ENCODE assay signal across 11 cellular contexts in the genomic region with DNA sequence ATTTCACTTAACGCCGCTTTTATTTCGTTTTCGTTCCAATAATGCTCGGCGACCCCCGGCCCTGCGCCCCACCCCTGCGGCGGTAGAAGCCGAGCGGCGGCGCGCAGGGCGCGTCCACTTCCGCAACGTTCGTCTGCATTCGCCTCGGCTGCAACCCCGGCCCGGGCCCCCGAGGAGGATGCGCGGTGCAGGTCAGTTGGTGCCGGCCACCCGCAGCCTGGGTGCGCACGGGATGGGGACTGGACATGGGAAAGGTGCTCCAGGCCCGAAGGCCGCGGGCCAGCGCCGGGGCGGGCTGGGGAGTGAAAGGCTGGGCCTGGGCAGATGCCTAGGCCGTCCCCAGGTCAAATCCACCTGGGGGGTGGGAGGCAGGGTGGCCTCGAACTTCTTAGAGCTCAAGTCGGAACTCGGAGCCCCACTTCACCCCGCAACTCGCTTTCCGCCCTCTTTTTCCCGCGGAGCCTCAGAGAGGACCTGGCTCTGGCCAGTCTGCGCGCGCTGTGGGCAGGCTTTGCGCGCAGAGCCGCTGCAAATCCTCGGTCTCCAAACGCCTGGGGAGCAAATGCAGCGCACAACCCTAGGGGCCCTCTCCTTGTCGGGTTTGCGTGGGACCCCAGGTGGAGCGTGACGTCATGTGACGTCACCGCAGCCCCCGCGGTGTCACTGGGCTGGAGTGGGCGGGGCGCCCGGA. TPM values are rescaled to one million over a fixed set of nuclear protein-coding genes. Genes with fewer than 3 reads are reported as not detected.
DNase-seq lines count a peak whose midpoint lies in the region; ATAC-seq, FAIRE-seq and TF ChIP-seq lines count a peak whose summit lies in the region.
"Had no signal": no experiment of that assay in that cellular context is flagged by ENCODE, and none has a peak within 500 bp of the region (broad histone marks: within the 10 kb centered on the region; RNA-seq: fewer than 3 reads in every experiment).

No MANE protein-coding gene starts in this region.

- H3K27me3 Mint-ChIP-seq in activated T-cell treated with anti-CD3 and anti-CD28 coated beads, Interleukin-2, amount 50 U/mL, for 72 hours (ENCODE audit: low read depth), result peaks cover 61% of the 10 kb centered on the region
- peaks cover 94% of the 10 kb centered on the region for H3K27me3 Mint-ChIP-seq in stimulated activated naive CD8-positive, alpha-beta T cell treated with anti-CD3 and anti-CD28 coated beads, Interleukin-15, amount 100 ng/mL, for 72 hours

- H3K79me2 ChIP-seq in HepG2 (ENCODE audit: insufficient read depth, low read length), result no peaks in the 10 kb centered on the region

- DNase-seq in activated effector memory CD4-positive, alpha-beta T cell treated with anti-CD3 and anti-CD28 coated beads, Interleukin-2, amount 50 U/mL, for 16 hours, result peak; percentile 53
- no peak for DNase-seq in activated effector memory CD4-positive, alpha-beta T cell treated with Interleukin-2 at 50 U/mL for 16 hours
- DNase-seq in activated T-cell treated with anti-CD3 and anti-CD28 coated beads, Interleukin-2, amount 50 U/mL, for 72 hours, result peak; percentile 10 to 13
- DNase-seq in HepG2 (ENCODE audit: low spot score) (no peak), SK-N-DZ (ENCODE audit: low spot score) (no peak)
- no peak for DNase-seq in stimulated activated naive CD8-positive, alpha-beta T cell treated with anti-CD3 and anti-CD28 coated beads, Interleukin-15, amount 100 ng/mL, for 72 hours
- DNase-seq: HCEC 1CT, T-cell had no signal

- in situ Hi-C loops in HepG2 (cut with HindIII; ENCODE audit: extremely low pct_ligation_motif_present, low pct_unique_long_range_greater_than_20kb), result no loop called here

- H2AFZ ChIP-seq in HepG2 (ENCODE audit: low read length), result no peak overlapping the region

- H3K9ac ChIP-seq in HepG2 (ENCODE audit: insufficient read depth, low read depth, low read length), result no peak overlapping the region

- TF ChIP-seq POLR2A in HepG2 (IDR thresholded peaks at IDR 0.05; ENCODE audit: insufficient read depth in 1 of 2, low read depth in 2 of 2, low read length in 2 of 2), result no peak

- TF ChIP-seq CTCF in HepG2 (CRISPR knock-in tag; IDR thresholded peaks at IDR 0.05), result no peak

- intact Hi-C loops in HepG2 (cut with micrococcal nuclease; ENCODE audit: unreplicated experiment), result no loop called here

- no peaks in the 10 kb centered on the region for H3K9me3 Mint-ChIP-seq in activated T-cell treated with anti-CD3 and anti-CD28 coated beads, Interleukin-2, amount 50 U/mL, for 72 hours
- H3K9me3 Mint-ChIP-seq in stimulated activated naive CD8-positive, alpha-beta T cell treated with anti-CD3 and anti-CD28 coated beads, Interleukin-15, amount 100 ng/mL, for 72 hours, result no peaks in the 10 kb centered on the region
- H3K9me3 Mint-ChIP-seq: T-cell had no signal

- no peaks in the 10 kb centered on the region for H3K4me1 ChIP-seq in HepG2 (ENCODE audit: insufficient read depth, low read length)

- TF ChIP-seq EP300 in HepG2 (IDR thresholded peaks at IDR 0.05; ENCODE audit: low read depth in 2 of 2, low read length in 2 of 2) (no peak), HepG2 (CRISPR knock-in tag; IDR thresholded peaks at IDR 0.05; ENCODE audit: borderline replicate concordance) (no peak)

- peaks cover 6 to 59% of the 10 kb centered on the region in 2 experiments; a peak in 4 of 5 replicates for H3K27me3 ChIP-seq in HepG2 (ENCODE audit: control insufficient read depth in 1 of 2, insufficient read depth in 2 of 2, low read length in 2 of 2)

- H4K20me1 ChIP-seq in HepG2 (ENCODE audit: insufficient read depth, low read length), result no peaks in the 10 kb centered on the region

- H3K4me2 ChIP-seq in HepG2 (ENCODE audit: low read depth, low read length), result no peak overlapping the region

- POLR2A ChIA-PET in HepG2 (lab: Yijun Ruan, JAX), result no interaction called here

- H3K4me3 Mint-ChIP-seq in activated T-cell treated with anti-CD3 and anti-CD28 coated beads, Interleukin-2, amount 50 U/mL, for 72 hours, result peak overlapping the region; percentile 74 to 81
- peak overlapping the region; percentile 62 to 81 for H3K4me3 Mint-ChIP-seq in stimulated activated naive CD8-positive, alpha-beta T cell treated with anti-CD3 and anti-CD28 coated beads, Interleukin-15, amount 100 ng/mL, for 72 hours

- no peak overlapping the region for H3K27ac Mint-ChIP-seq in activated T-cell treated with anti-CD3 and anti-CD28 coated beads, Interleukin-2, amount 50 U/mL, for 72 hours
- no peak overlapping the region for H3K27ac Mint-ChIP-seq in stimulated activated naive CD8-positive, alpha-beta T cell treated with anti-CD3 and anti-CD28 coated beads, Interleukin-15, amount 100 ng/mL, for 72 hours
- H3K27ac Mint-ChIP-seq: T-cell had no signal

- H3K36me3 ChIP-seq in HepG2 (replicated peaks in 1 of 2; ENCODE audit: control insufficient read depth in 1 of 2, insufficient read depth in 2 of 2, low read length in 2 of 2), result no peaks in the 10 kb centered on the region

- no peak for TF ChIP-seq RAD21 in HepG2 (CRISPR knock-in tag; IDR thresholded peaks at IDR 0.05)

- 59% methylated on average over 49 of the region's 66 CpGs for WGBS in HepG2 (ENCODE audit: low lambda C conversion rate)

- CTCF ChIA-PET in HepG2 (lab: Yijun Ruan, JAX; ENCODE audit: low intra/inter-chr PET ratio, low total read pairs), result no interaction called here

- H3K4me3 ChIP-seq in HepG2 (replicated peaks in 1 of 3; ENCODE audit: insufficient read depth in 1 of 3, low read depth in 2 of 3, low read length in 3 of 3), result no peak overlapping the region; a peak in 1 of 6 replicates

- peak in 1 of 2 donors; percentile 14 for ATAC-seq in activated T-cell treated with anti-CD3 and anti-CD28 coated beads, Interleukin-2, amount 50 U/mL, for 72 hours (replicated peaks in 1 of 2)
- ATAC-seq in HepG2, result no peak
- ATAC-seq in stimulated activated naive CD8-positive, alpha-beta T cell treated with anti-CD3 and anti-CD28 coated beads, Interleukin-15, amount 100 ng/mL, for 72 hours, result no peak
- no peak for ATAC-seq in GM18873 (IDR thresholded peaks at IDR 0.05; ENCODE audit: low FRiP score, unreplicated experiment)
- no peak for ATAC-seq in GM21367 (IDR thresholded peaks at IDR 0.05; ENCODE audit: unreplicated experiment)
- ATAC-seq: T-cell had no signal

- no peak overlapping the region for H3K27ac ChIP-seq in HepG2 (ENCODE audit: extremely low read length, insufficient read depth, low read length)

- H3K4me1 Mint-ChIP-seq in activated T-cell treated with anti-CD3 and anti-CD28 coated beads, Interleukin-2, amount 50 U/mL, for 72 hours (ENCODE audit: low read depth), result peaks cover 31% of the 10 kb centered on the region
- H3K4me1 Mint-ChIP-seq in stimulated activated naive CD8-positive, alpha-beta T cell treated with anti-CD3 and anti-CD28 coated beads, Interleukin-15, amount 100 ng/mL, for 72 hours, result peaks cover 65% of the 10 kb centered on the region

- FAIRE-seq in HepG2 (lab: Jason Lieb, UNC), result no peak

- BruUV-seq in HepG2 (replicated peaks; lab: Mats Ljungman, UMichigan), result no TSS peak

- H3K9me3 ChIP-seq in HepG2 (ENCODE audit: low read length), result no peaks in the 10 kb centered on the region

- peaks cover 1 to 5% of the 10 kb centered on the region in 2 donors for H3K36me3 Mint-ChIP-seq in activated T-cell treated with anti-CD3 and anti-CD28 coated beads, Interleukin-2, amount 50 U/mL, for 72 hours (ENCODE audit: insufficient read depth in 2 of 2)
- H3K36me3 Mint-ChIP-seq: T-cell had no signal

TF ChIP-seq in HepG2, 621 proteins besides CTCF, POLR2A, EP300 and RAD21:
- TF ChIP-seq ZBTB21 (CRISPR knock-in tag; IDR thresholded peaks at IDR 0.05) (peak; percentile 58; the same call in 1 of the 2 replicates), ZSCAN31 (CRISPR knock-in tag; IDR thresholded peaks at IDR 0.05; ENCODE audit: low read depth) (no peak), HDAC1 (CRISPR knock-in tag; IDR thresholded peaks at IDR 0.05) (no peak), ATF7 (IDR thresholded peaks at IDR 0.05) (peak; percentile 90), ATF7 (CRISPR knock-in tag; IDR thresholded peaks at IDR 0.05) (no peak), HOXA3 (CRISPR knock-in tag; IDR thresholded peaks at IDR 0.05) (peak; percentile 48; the same call in 1 of the 2 replicates), CREM (IDR thresholded peaks at IDR 0.05) (peak; percentile 47; the same call in 1 of the 2 replicates), CREM (CRISPR knock-in tag; IDR thresholded peaks at IDR 0.05) (no peak), CREB1 (IDR thresholded peaks at IDR 0.05) (peak; percentile 98), CREB1 (CRISPR knock-in tag; IDR thresholded peaks at IDR 0.05) (0 out of 2 replicates have a peak, but pooled peaks have one; percentile 31)

RNA-seq across cellular contexts. Expression of a gene that starts 3.2 kb away (rescaled TPM):
- not detected for total RNA-seq in activated T-cell treated with anti-CD3 and anti-CD28 coated beads, Interleukin-2, amount 50 U/mL, for 72 hours
- not detected in 2 replicates for total RNA-seq in HepG2 (2016; rRNA removed; fragmentation: Illumina TruSeq; extraction: Trizol)
- not detected in 2 replicates for total RNA-seq in HepG2 (2016; cell fraction: cytosol; rRNA removed; fragmentation: Illumina TruSeq; extraction: Trizol; ENCODE audit: low read depth)
- not detected in 2 replicates for total RNA-seq in HepG2 (2016; cell fraction: insoluble cytoplasmic fraction; rRNA removed; fragmentation: Illumina TruSeq; extraction: Trizol)
- not detected in 2 replicates for total RNA-seq in HepG2 (2016; cell fraction: membrane; rRNA removed; fragmentation: Illumina TruSeq; extraction: Trizol)
- not detected in 2 replicates for total RNA-seq in HepG2 (2016; cell fraction: nucleus; rRNA removed; fragmentation: Illumina TruSeq; extraction: Trizol)
- not detected in 2 replicates for polyA plus RNA-seq in HepG2 (2011; rRNA removed)
- polyA plus RNA-seq in HepG2 (2011; cell fraction: cytosol; rRNA removed), result not detected in 2 replicates
- polyA plus RNA-seq in HepG2 (2011; cell fraction: nucleus; rRNA removed), result not detected in 2 replicates
- polyA plus RNA-seq in HepG2 (2012), result not detected in 2 replicates
- not detected in 2 replicates for polyA plus RNA-seq in HepG2 (2016; cell fraction: cytosol; fragmentation: Illumina TruSeq; extraction: Trizol; ENCODE audit: low read depth)
- not detected in 2 replicates for polyA plus RNA-seq in HepG2 (2016; cell fraction: insoluble cytoplasmic fraction; fragmentation: Illumina TruSeq; extraction: Trizol; ENCODE audit: low read depth)
- polyA plus RNA-seq in HepG2 (2016; cell fraction: membrane; fragmentation: Illumina TruSeq; extraction: Trizol; ENCODE audit: low read depth), result not detected in 2 replicates
- polyA plus RNA-seq in HepG2 (2016; cell fraction: nucleus; fragmentation: Illumina TruSeq; extraction: Trizol; ENCODE audit: insufficient read depth, low read depth), result not detected in 2 replicates
- polyA minus RNA-seq in HepG2 (2011; rRNA and poly(A)+ RNA removed; ENCODE audit: low replicate concordance), result 0.82 TPM in 1 of 2 replicates, not detected in the other
- not detected in 2 replicates for polyA minus RNA-seq in HepG2 (2011; cell fraction: cytosol; rRNA and poly(A)+ RNA removed)
- polyA minus RNA-seq in HepG2 (2011; cell fraction: nucleus; rRNA and poly(A)+ RNA removed), result not detected in 2 replicates
- polyA plus RNA-seq in SK-N-DZ (2014; cell fraction: cytosol; rRNA removed), result 18.4 and 23.8 TPM in 2 replicates
- 7.7 and 13.6 TPM in 2 replicates for polyA plus RNA-seq in SK-N-DZ (2014; cell fraction: nucleus; rRNA removed)
- total RNA-seq: T-cell had no signal
- polyA plus RNA-seq: adipose tissue had no signal

Comparison
In these comparisons a context has a peak if more than half of its experiments do, and no peak if none do; other contexts are left out.
1. DNase-seq: peak in activated effector memory CD4-positive, alpha-beta T cell treated with anti-CD3 and anti-CD28 coated beads, Interleukin-2, amount 50 U/mL, for 16 hours (single experiment) and activated T-cell treated with anti-CD3 and anti-CD28 coated beads, Interleukin-2, amount 50 U/mL, for 72 hours (2 of 2); none in activated effector memory CD4-positive, alpha-beta T cell treated with Interleukin-2 at 50 U/mL for 16 hours (single experiment), HepG2 (single experiment), stimulated activated naive CD8-positive, alpha-beta T cell treated with anti-CD3 and anti-CD28 coated beads, Interleukin-15, amount 100 ng/mL, for 72 hours (0 of 2) and SK-N-DZ (single experiment).